20 cellular contexts compared by ENCODE assay signal in the genomic region with DNA sequence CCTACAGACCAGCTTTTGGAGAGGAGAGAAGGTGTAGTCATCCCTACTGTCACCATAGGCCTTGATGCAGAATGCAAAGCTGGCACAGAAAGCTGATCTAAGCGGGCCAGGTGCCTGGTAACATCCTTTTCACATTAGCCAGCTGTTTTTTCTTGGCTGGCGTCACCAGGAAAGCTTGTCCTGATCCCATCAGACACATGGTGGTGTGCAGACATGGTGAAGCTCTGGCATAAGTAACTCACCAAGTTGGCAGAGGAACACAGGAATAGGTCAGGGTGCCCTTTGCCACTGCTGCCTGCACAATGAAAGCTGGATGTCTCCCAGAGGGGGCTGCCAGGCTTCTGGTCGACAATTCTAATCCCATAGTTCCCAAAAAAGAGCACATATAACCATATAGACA.
"Had no signal": no experiment of that assay in that cellular context is flagged by ENCODE, and none has a peak within 500 bp of the region (broad histone marks: within the 10 kb centered on the region; RNA-seq: fewer than 3 reads in every experiment).

No MANE protein-coding gene starts in this region.

- H3K4me3 ChIP-seq: spleen, thoracic aorta had no signal

- H3K9me3 ChIP-seq: thoracic aorta had no signal

- H3K27ac ChIP-seq: brain microvascular endothelial cell, spleen, thoracic aorta, VCaP had no signal

- H3K36me3 ChIP-seq: brain microvascular endothelial cell, spleen, thoracic aorta had no signal

- ATAC-seq: stimulated activated naive B cell treated with anti-CD40 and anti-IgM and Interleukin-4, amounts not matched to agents 10 μg/mL and 1 μg/mL and 100 μg/mL, for 72 hours had no signal

- H3K27me3 ChIP-seq: brain microvascular endothelial cell had no signal

- H3K4me1 ChIP-seq: spleen had no signal

- FAIRE-seq: frontal cortex, keratinocyte had no signal

- DNase-seq: activated CD4-positive, CD25-positive, alpha-beta regulatory T cell treated with anti-CD3 and anti-CD28 coated beads, Interleukin-2, amount 50 U/mL, for 72 hours; activated CD8-positive, alpha-beta memory T cell treated with anti-CD3 and anti-CD28 coated beads for 24 hours; activated CD8-positive, alpha-beta memory T cell treated with anti-CD3 and anti-CD28 coated beads, Interleukin-2, amount 50 U/mL, for 48 hours; activated effector memory CD4-positive, alpha-beta T cell treated with anti-CD3 and anti-CD28 coated beads, Interleukin-2, amount 50 U/mL, for 16 hours; activated naive CD4-positive, alpha-beta T cell treated with anti-CD3 and anti-CD28 coated beads, Interleukin-2, amount 50 U/mL, for 16 hours; activated T-cell treated with anti-CD3 and anti-CD28 coated beads, Interleukin-2, amount 50 U/mL, for 48 hours; aorta; brain microvascular endothelial cell; cortex of kidney; effector CD4-positive, alpha-beta T cell; mammary epithelial cell; midbrain; nucleus accumbens; spleen; stimulated activated CD4-positive, alpha-beta T cell treated with anti-CD3 and anti-CD28 coated beads, Interleukin-4, amount 100 ng/mL, for 4 hours; stimulated activated naive B cell treated with anti-CD40 and anti-IgM and Interleukin-4, amounts not matched to agents 10 μg/mL and 1 μg/mL and 100 μg/mL, for 72 hours had no signal
